In the genomic region with DNA sequence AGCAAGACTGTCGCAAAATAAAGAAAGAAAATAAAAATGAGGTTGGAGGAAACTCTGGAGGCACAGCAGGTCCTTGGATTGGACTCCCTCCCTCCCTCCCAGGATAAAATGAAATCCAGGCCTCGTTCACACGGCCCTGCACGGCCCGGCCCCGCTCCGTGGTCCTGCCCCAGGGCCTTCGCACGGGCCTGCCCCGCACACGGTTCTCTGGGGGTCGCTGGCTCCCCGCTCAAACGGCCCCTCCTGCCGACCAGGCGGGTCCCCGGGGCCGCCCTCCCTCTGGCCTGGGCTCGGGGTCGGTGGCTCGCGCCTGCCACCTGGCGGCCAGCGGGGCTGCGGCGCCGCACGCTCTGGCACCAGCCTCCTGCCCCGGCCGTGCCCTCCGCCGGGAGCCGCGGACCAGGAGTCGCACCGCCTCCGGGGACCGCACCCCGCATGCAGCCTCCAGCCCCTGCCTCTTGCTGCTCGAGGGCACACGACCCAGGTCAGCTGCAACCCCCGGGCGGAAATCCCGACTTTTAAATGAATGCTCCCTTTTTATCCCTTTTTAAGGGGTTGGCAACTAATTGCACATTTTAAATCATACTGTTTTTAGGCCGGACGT, we compare ENCODE assay signal across 8 cellular contexts. TPM values are rescaled to one million over a fixed set of nuclear protein-coding genes. Genes with fewer than 3 reads are reported as not detected.
A peak's percentile ranks its signal among the peaks of the same experiment; 100 is the strongest.
DNase-seq lines count a peak whose midpoint lies in the region; ATAC-seq and TF ChIP-seq lines count a peak whose summit lies in the region.

No MANE protein-coding gene starts in this region.

- no peaks in the 10 kb centered on the region for H3K9me3 Mint-ChIP-seq in HFFc6
- no peaks in the 10 kb centered on the region for H3K9me3 Mint-ChIP-seq in activated CD4-positive, alpha-beta memory T cell treated with anti-CD3 and anti-CD28 coated beads, Interleukin-2, amount 10 ng/mL, durations not matched to agents 7 days and 5 days

- H3K4me1 Mint-ChIP-seq in HFFc6 (ENCODE audit: low read depth): peaks cover 18% of the 10 kb centered on the region
- peaks cover 20% of the 10 kb centered on the region for H3K4me1 Mint-ChIP-seq in activated CD4-positive, alpha-beta memory T cell treated with anti-CD3 and anti-CD28 coated beads, Interleukin-2, amount 10 ng/mL, durations not matched to agents 7 days and 5 days

- no peaks in the 10 kb centered on the region for H3K9me3 ChIP-seq in effector memory CD4-positive, alpha-beta T cell (ENCODE audit: control insufficient read depth, low read length)

- no peak overlapping the region for H3K4me3 ChIP-seq in effector memory CD4-positive, alpha-beta T cell (ENCODE audit: insufficient read depth, low read depth, low read length, poor library complexity, severe bottlenecking)

- no peak overlapping the region for H3K27ac ChIP-seq in effector memory CD4-positive, alpha-beta T cell (ENCODE audit: insufficient read depth, low read length, poor library complexity, severe bottlenecking)

- POLR2A ChIA-PET in activated CD4-positive, alpha-beta memory T cell treated with anti-CD3 and anti-CD28 coated beads, Interleukin-2, amount 10 ng/mL, durations not matched to agents 7 days and 5 days (lab: Charles Lee): interaction anchor here (0.9 to 2.1 kb wide), 4 partner anchors 58 to 119 kb away, joined by 3 to 8 read pairs (median 4); no protein-coding TSS in a partner anchor

- CTCF ChIA-PET in activated CD4-positive, alpha-beta memory T cell treated with anti-CD3 and anti-CD28 coated beads, Interleukin-2, amount 10 ng/mL, durations not matched to agents 7 days and 5 days (lab: Charles Lee): interaction anchor here (0.6 to 5.3 kb wide), 5 partner anchors 11 to 119 kb away, joined by 3 to 96 read pairs (median 9); no protein-coding TSS in a partner anchor

- H3K27me3 Mint-ChIP-seq in HFFc6 (ENCODE audit: insufficient read depth): peaks cover 16% of the 10 kb centered on the region
- H3K27me3 Mint-ChIP-seq in activated CD4-positive, alpha-beta memory T cell treated with anti-CD3 and anti-CD28 coated beads, Interleukin-2, amount 10 ng/mL, durations not matched to agents 7 days and 5 days: no peaks in the 10 kb centered on the region

- H3K36me3 ChIP-seq in effector memory CD4-positive, alpha-beta T cell (ENCODE audit: control insufficient read depth, insufficient read depth, low read length): peaks cover 10% of the 10 kb centered on the region

- H3K4me3 Mint-ChIP-seq in HFFc6: peak overlapping the region; percentile 68
- H3K4me3 Mint-ChIP-seq in activated CD4-positive, alpha-beta memory T cell treated with anti-CD3 and anti-CD28 coated beads, Interleukin-2, amount 10 ng/mL, durations not matched to agents 7 days and 5 days: no peak overlapping the region

- peak; percentile 65 for DNase-seq in EH (ENCODE audit: low read depth)
- DNase-seq in HFFc6: peak; percentile 56
- DNase-seq in NCI-H2227 (lab: John Stamatoyannopoulos, UW; ENCODE audit: unreplicated experiment): peak; percentile 64
- peak; percentile 79 for DNase-seq in activated CD4-positive, alpha-beta memory T cell treated with anti-CD3 and anti-CD28 coated beads, Interleukin-2, amount 10 ng/mL, durations not matched to agents 7 days and 5 days
- peak; percentile 48 to 61 (median 51) for DNase-seq in effector memory CD4-positive, alpha-beta T cell
- DNase-seq in midbrain (lab: John Stamatoyannopoulos, UW): peak; percentile 62
- DNase-seq in stimulated activated CD8-positive, alpha-beta memory T cell treated with anti-CD3 and anti-CD28 coated beads, Interleukin-15, amount 100 ng/mL, for 4 hours (ENCODE audit: low read depth in 2 of 2): peak; percentile 36 to 61

- H3K4me1 ChIP-seq in effector memory CD4-positive, alpha-beta T cell (ENCODE audit: control insufficient read depth, insufficient read depth, low read length, poor library complexity, severe bottlenecking): peaks cover 16% of the 10 kb centered on the region

- H3K36me3 Mint-ChIP-seq in HFFc6 (ENCODE audit: low read depth): no peaks in the 10 kb centered on the region; the same call in 1 of the 2 replicates
- H3K36me3 Mint-ChIP-seq in activated CD4-positive, alpha-beta memory T cell treated with anti-CD3 and anti-CD28 coated beads, Interleukin-2, amount 10 ng/mL, durations not matched to agents 7 days and 5 days (ENCODE audit: low read depth): peaks cover 8% of the 10 kb centered on the region

- ATAC-seq in GM21576 (IDR thresholded peaks at IDR 0.05; ENCODE audit: unreplicated experiment): no peak

- H3K27ac Mint-ChIP-seq in HFFc6: peak overlapping the region; percentile 95; the same call in 1 of the 2 replicates
- H3K27ac Mint-ChIP-seq in activated CD4-positive, alpha-beta memory T cell treated with anti-CD3 and anti-CD28 coated beads, Interleukin-2, amount 10 ng/mL, durations not matched to agents 7 days and 5 days: no peak overlapping the region

- no peaks in the 10 kb centered on the region for H3K27me3 ChIP-seq in effector memory CD4-positive, alpha-beta T cell (replicated peaks; ENCODE audit: control insufficient read depth, insufficient read depth, low read length, poor library complexity, severe bottlenecking)

- TF ChIP-seq CTCF in HFFc6 (IDR thresholded peaks at IDR 0.05): peak; percentile 99

RNA-seq across cellular contexts. Expression of a gene that starts 1.5 kb away (rescaled TPM):
- total RNA-seq in HFFc6 (2021; fragmentation: NEBNext Ultra II Directional; extraction: Animal tissue kit (Norgen Biotek cat#: 25700)): 10 to 100 TPM; 47.5 to 55.8 (median 51.3) TPM
- 10 to 100 TPM; 42.0 to 44.3 TPM for total RNA-seq in activated CD4-positive, alpha-beta memory T cell treated with anti-CD3 and anti-CD28 coated beads, Interleukin-2, amount 10 ng/mL, durations not matched to agents 7 days and 5 days

RNA-seq across cellular contexts. Expression of a gene that starts 17.6 kb away (rescaled TPM):
- under 1 TPM; 0.34 to 0.66 (median 0.41) TPM for total RNA-seq in HFFc6 (2021; fragmentation: NEBNext Ultra II Directional; extraction: Animal tissue kit (Norgen Biotek cat#: 25700))
- total RNA-seq in activated CD4-positive, alpha-beta memory T cell treated with anti-CD3 and anti-CD28 coated beads, Interleukin-2, amount 10 ng/mL, durations not matched to agents 7 days and 5 days: under 1 TPM in 1 of 2 experiments, not detected in 1; 0.08 TPM

RNA-seq across cellular contexts. Expression of a gene that starts 38.3 kb away (rescaled TPM):
- total RNA-seq in HFFc6 (2021; fragmentation: NEBNext Ultra II Directional; extraction: Animal tissue kit (Norgen Biotek cat#: 25700)): 100 to 1,000 TPM; 127 to 164 (median 149) TPM
- 100 to 1,000 TPM; 181 TPM for total RNA-seq in activated CD4-positive, alpha-beta memory T cell treated with anti-CD3 and anti-CD28 coated beads, Interleukin-2, amount 10 ng/mL, durations not matched to agents 7 days and 5 days

RNA-seq across cellular contexts. Expression of a gene that starts 38.7 kb away (rescaled TPM):
- total RNA-seq in HFFc6 (2021; fragmentation: NEBNext Ultra II Directional; extraction: Animal tissue kit (Norgen Biotek cat#: 25700)): not detected
- total RNA-seq in activated CD4-positive, alpha-beta memory T cell treated with anti-CD3 and anti-CD28 coated beads, Interleukin-2, amount 10 ng/mL, durations not matched to agents 7 days and 5 days: not detected

RNA-seq across cellular contexts. Expression of a gene that starts 43.7 kb away (rescaled TPM):
- 100 to 1,000 TPM; 483 to 579 (median 507) TPM for total RNA-seq in HFFc6 (2021; fragmentation: NEBNext Ultra II Directional; extraction: Animal tissue kit (Norgen Biotek cat#: 25700))
- 100 to 1,000 TPM; 513 to 519 TPM for total RNA-seq in activated CD4-positive, alpha-beta memory T cell treated with anti-CD3 and anti-CD28 coated beads, Interleukin-2, amount 10 ng/mL, durations not matched to agents 7 days and 5 days
